Comparison of ENCODE assay signal across 1 cellular context in the genomic region with DNA sequence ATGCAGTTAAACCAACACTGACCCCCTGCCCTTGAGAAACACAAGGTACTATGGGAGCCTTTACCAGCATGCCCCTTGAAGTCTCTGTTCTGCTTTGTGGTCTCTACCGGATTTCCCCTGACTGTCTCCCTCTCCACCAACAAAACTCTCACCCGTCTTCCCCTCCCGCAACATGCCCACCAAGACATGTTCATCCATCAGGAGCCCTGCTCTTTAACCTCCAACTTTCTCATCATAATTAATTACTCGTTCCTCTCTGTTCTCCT.
TF ChIP-seq lines count a peak whose summit lies in the region.

No MANE protein-coding gene starts in this region.

TF ChIP-seq in HepG2, 621 proteins besides CTCF, POLR2A, EP300 and RAD21:
- TF ChIP-seq, protein P1, sequence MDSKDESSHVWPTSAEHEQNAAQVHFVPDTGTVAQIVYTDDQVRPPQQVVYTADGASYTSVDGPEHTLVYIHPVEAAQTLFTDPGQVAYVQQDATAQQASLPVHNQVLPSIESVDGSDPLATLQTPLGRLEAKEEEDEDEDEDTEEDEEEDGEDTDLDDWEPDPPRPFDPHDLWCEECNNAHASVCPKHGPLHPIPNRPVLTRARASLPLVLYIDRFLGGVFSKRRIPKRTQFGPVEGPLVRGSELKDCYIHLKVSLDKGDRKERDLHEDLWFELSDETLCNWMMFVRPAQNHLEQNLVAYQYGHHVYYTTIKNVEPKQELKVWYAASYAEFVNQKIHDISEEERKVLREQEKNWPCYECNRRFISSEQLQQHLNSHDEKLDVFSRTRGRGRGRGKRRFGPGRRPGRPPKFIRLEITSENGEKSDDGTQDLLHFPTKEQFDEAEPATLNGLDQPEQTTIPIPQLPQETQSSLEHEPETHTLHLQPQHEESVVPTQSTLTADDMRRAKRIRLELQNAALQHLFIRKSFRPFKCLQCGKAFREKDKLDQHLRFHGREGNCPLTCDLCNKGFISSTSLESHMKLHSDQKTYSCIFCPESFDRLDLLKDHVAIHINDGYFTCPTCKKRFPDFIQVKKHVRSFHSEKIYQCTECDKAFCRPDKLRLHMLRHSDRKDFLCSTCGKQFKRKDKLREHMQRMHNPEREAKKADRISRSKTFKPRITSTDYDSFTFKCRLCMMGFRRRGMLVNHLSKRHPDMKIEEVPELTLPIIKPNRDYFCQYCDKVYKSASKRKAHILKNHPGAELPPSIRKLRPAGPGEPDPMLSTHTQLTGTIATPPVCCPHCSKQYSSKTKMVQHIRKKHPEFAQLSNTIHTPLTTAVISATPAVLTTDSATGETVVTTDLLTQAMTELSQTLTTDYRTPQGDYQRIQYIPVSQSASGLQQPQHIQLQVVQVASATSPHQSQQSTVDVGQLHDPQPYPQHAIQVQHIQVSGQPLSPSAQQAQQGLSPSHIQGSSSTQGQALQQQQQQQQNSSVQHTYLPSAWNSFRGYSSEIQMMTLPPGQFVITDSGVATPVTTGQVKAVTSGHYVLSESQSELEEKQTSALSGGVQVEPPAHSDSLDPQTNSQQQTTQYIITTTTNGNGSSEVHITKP (CRISPR knock-in tag; IDR thresholded peaks at IDR 0.05; ENCODE audit: low read depth) = no peak
- 0 out of 2 replicates have a peak, but pooled peaks have one; percentile 10 for TF ChIP-seq ZNF451 (CRISPR knock-in tag; IDR thresholded peaks at IDR 0.05)
